4 cellular contexts compared by ENCODE assay signal in genomic region chr14:19489475-19489874, GRCh38. TPM values are rescaled to one million over a fixed set of nuclear protein-coding genes. Genes with fewer than 3 reads are reported as not detected.
"Had no signal": no experiment of that assay in that cellular context is flagged by ENCODE, and none has a peak within 500 bp of the region (broad histone marks: within the 10 kb centered on the region; RNA-seq: fewer than 3 reads in every experiment).

No MANE protein-coding gene starts in this region.

RNA-seq across cellular contexts. Expression of gene POTEG, which starts 55.3 kb away (rescaled TPM):
- total RNA-seq: M059J, PC-3, Right ventricle myocardium superior, SJSA1 had no signal
